In genomic region chr20:51221791-51222408, GRCh38 we compare ENCODE assay signal across 8 cellular contexts.
DNase-seq lines count a peak whose midpoint lies in the region; ATAC-seq and TF ChIP-seq lines count a peak whose summit lies in the region.

No MANE protein-coding gene starts in this region.

- peaks cover 44% of the 10 kb centered on the region for H3K27me3 Mint-ChIP-seq in activated naive CD4-positive, alpha-beta T cell treated with anti-CD3 and anti-CD28 coated beads for 36 hours (ENCODE audit: low read depth)
- peaks cover 43% of the 10 kb centered on the region for H3K27me3 Mint-ChIP-seq in T-helper 1 cell treated with Interleukin-12 subunit alpha and Interleukin-12 subunit beta and Interleukin-4 antibody, amounts not matched to agents 30 μg/mL and 1 μg/mL, for 36 hours (ENCODE audit: low read depth)
- peaks cover 8% of the 10 kb centered on the region for H3K27me3 Mint-ChIP-seq in glutamatergic neuron (ENCODE audit: unreplicated experiment)

- H3K4me1 Mint-ChIP-seq in activated naive CD4-positive, alpha-beta T cell treated with anti-CD3 and anti-CD28 coated beads for 36 hours (ENCODE audit: low read depth), result peaks cover 15% of the 10 kb centered on the region
- H3K4me1 Mint-ChIP-seq in T-helper 1 cell treated with Interleukin-12 subunit alpha and Interleukin-12 subunit beta and Interleukin-4 antibody, amounts not matched to agents 30 μg/mL and 1 μg/mL, for 36 hours (ENCODE audit: low read depth), result peaks cover 11% of the 10 kb centered on the region
- no peaks in the 10 kb centered on the region for H3K4me1 Mint-ChIP-seq in glutamatergic neuron (ENCODE audit: low read depth, unreplicated experiment)

- H3K36me3 Mint-ChIP-seq in activated naive CD4-positive, alpha-beta T cell treated with anti-CD3 and anti-CD28 coated beads for 36 hours (ENCODE audit: low read depth), result no peaks in the 10 kb centered on the region
- no peaks in the 10 kb centered on the region for H3K36me3 Mint-ChIP-seq in T-helper 1 cell treated with Interleukin-12 subunit alpha and Interleukin-12 subunit beta and Interleukin-4 antibody, amounts not matched to agents 30 μg/mL and 1 μg/mL, for 36 hours (ENCODE audit: low read depth)
- H3K36me3 Mint-ChIP-seq in glutamatergic neuron (ENCODE audit: unreplicated experiment), result peaks cover 10% of the 10 kb centered on the region

- no peak overlapping the region for H3K27ac Mint-ChIP-seq in activated naive CD4-positive, alpha-beta T cell treated with anti-CD3 and anti-CD28 coated beads for 36 hours
- H3K27ac Mint-ChIP-seq in T-helper 1 cell treated with Interleukin-12 subunit alpha and Interleukin-12 subunit beta and Interleukin-4 antibody, amounts not matched to agents 30 μg/mL and 1 μg/mL, for 36 hours, result peak overlapping the region; percentile 10
- no peak overlapping the region for H3K27ac Mint-ChIP-seq in glutamatergic neuron (ENCODE audit: unreplicated experiment)

- peaks cover 6% of the 10 kb centered on the region for H3K9me3 Mint-ChIP-seq in activated naive CD4-positive, alpha-beta T cell treated with anti-CD3 and anti-CD28 coated beads for 36 hours
- H3K9me3 Mint-ChIP-seq in T-helper 1 cell treated with Interleukin-12 subunit alpha and Interleukin-12 subunit beta and Interleukin-4 antibody, amounts not matched to agents 30 μg/mL and 1 μg/mL, for 36 hours, result peaks cover 6% of the 10 kb centered on the region
- peaks cover 9% of the 10 kb centered on the region for H3K9me3 Mint-ChIP-seq in glutamatergic neuron (ENCODE audit: unreplicated experiment)

- H3K4me3 Mint-ChIP-seq in activated naive CD4-positive, alpha-beta T cell treated with anti-CD3 and anti-CD28 coated beads for 36 hours, result peak overlapping the region; percentile 67
- no peak overlapping the region for H3K4me3 Mint-ChIP-seq in T-helper 1 cell treated with Interleukin-12 subunit alpha and Interleukin-12 subunit beta and Interleukin-4 antibody, amounts not matched to agents 30 μg/mL and 1 μg/mL, for 36 hours
- no peak overlapping the region for H3K4me3 Mint-ChIP-seq in glutamatergic neuron (ENCODE audit: unreplicated experiment)

- DNase-seq in activated naive CD4-positive, alpha-beta T cell treated with anti-CD3 and anti-CD28 coated beads for 36 hours, result peak; percentile 70
- no peak for DNase-seq in activated naive CD4-positive, alpha-beta T cell (lab: John Stamatoyannopoulos, UW)
- peak; percentile 28 for DNase-seq in glutamatergic neuron
- DNase-seq in ureter (ENCODE audit: low spot score), result peak; percentile 67
- DNase-seq in activated CD4-positive, CD25-positive, alpha-beta regulatory T cell (lab: John Stamatoyannopoulos, UW), result no peak
- no peak for DNase-seq in stimulated activated CD4-positive, alpha-beta T cell treated with anti-CD3 and anti-CD28 coated beads, Interleukin-15, amount 100 ng/mL, for 24 hours

- TF ChIP-seq CTCF in glutamatergic neuron (IDR thresholded peaks at IDR 0.05; ENCODE audit: partially characterized antibody, unreplicated experiment), result no peak

- ATAC-seq in GM18873 (IDR thresholded peaks at IDR 0.05; ENCODE audit: low FRiP score, unreplicated experiment), result no peak

- intact Hi-C loops in activated naive CD4-positive, alpha-beta T cell treated with anti-CD3 and anti-CD28 coated beads for 36 hours (cut with micrococcal nuclease), result loop anchor here (2.0 to 10.0 kb wide), 4 partner anchors 235 to 430 kb away; no protein-coding TSS in a partner anchor

- CTCF ChIA-PET in activated naive CD4-positive, alpha-beta T cell treated with anti-CD3 and anti-CD28 coated beads for 36 hours (lab: Charles Lee), result interaction anchor here (0.7 to 2.5 kb wide), 7 partner anchors 21 to 234 kb away, joined by 3 to 15 read pairs (median 5); no protein-coding TSS in a partner anchor

Comparison
In these comparisons a context has a peak if more than half of its experiments do, and no peak if none do; other contexts are left out.
1. DNase-seq: peak in activated naive CD4-positive, alpha-beta T cell treated with anti-CD3 and anti-CD28 coated beads for 36 hours (single experiment), glutamatergic neuron (single experiment) and ureter (single experiment); none in activated naive CD4-positive, alpha-beta T cell (0 of 4), activated CD4-positive, CD25-positive, alpha-beta regulatory T cell (0 of 4) and stimulated activated CD4-positive, alpha-beta T cell treated with anti-CD3 and anti-CD28 coated beads, Interleukin-15, amount 100 ng/mL, for 24 hours (single experiment).